23 cellular contexts compared by ENCODE assay signal in the genomic region with DNA sequence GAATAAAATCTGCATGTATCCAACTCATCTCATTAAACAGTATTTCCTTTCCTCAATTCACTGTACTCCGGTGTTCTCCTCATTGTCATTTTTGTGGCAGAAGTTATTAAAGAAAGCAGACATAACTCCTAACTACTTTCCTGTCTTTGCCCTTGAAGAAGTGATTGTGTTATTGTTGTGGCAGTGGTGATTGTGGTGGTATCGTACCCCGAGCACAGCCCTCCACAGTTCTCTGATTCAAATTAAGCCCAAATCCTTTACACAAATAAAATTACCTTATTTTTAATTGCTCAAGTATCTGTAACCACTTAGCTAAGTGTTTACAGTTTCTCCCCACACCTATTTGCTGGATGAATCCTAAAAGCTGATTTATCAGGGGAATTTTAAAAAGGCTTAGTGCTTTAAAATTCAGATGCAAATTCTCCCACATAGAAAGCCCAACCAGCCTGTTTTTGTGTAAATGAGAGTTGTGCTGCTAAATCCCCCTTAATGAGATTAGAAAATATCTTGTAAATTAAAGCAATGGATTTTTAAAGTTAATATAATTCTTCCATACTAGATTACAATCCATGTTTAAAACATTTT.
DNase-seq lines count a peak whose midpoint lies in the region; ATAC-seq and TF ChIP-seq lines count a peak whose summit lies in the region.
"Had no signal": no experiment of that assay in that cellular context is flagged by ENCODE, and none has a peak within 500 bp of the region (broad histone marks: within the 10 kb centered on the region; RNA-seq: fewer than 3 reads in every experiment).

No MANE protein-coding gene starts in this region.

- H3K36me3 Mint-ChIP-seq in WTC11 = no peaks in the 10 kb centered on the region
- H3K36me3 Mint-ChIP-seq in HFFc6 (ENCODE audit: low read depth) = no peaks in the 10 kb centered on the region
- H3K36me3 Mint-ChIP-seq: CD4-positive, CD25-positive, alpha-beta regulatory T cell had no signal

- ATAC-seq in WTC11 = peak; percentile 60
- ATAC-seq: GM12878 had no signal

- H3K4me3 ChIP-seq in A673 (ENCODE audit: low read depth, low read length, poor library complexity, severe bottlenecking) = no peak overlapping the region
- H3K4me3 ChIP-seq in HAP-1 = no peak overlapping the region
- peak overlapping the region; percentile 44 for H3K4me3 ChIP-seq in iPS-20b (ENCODE audit: low read length)
- no peak overlapping the region for H3K4me3 ChIP-seq in osteoblast (ENCODE audit: insufficient read depth, low read length)
- H3K4me3 ChIP-seq: GM12878, PC-9 had no signal

- H3K27ac Mint-ChIP-seq in WTC11 (peak overlapping the region; percentile 97), HFFc6 (no peak overlapping the region)
- H3K27ac Mint-ChIP-seq: CD4-positive, CD25-positive, alpha-beta regulatory T cell had no signal

- TF ChIP-seq CTCF in A673 (conservative IDR thresholded peaks at IDR 0.05; ENCODE audit: low read depth, low read length) (no peak), WTC11 (IDR thresholded peaks at IDR 0.05) (no peak), HFFc6 (IDR thresholded peaks at IDR 0.05) (no peak), osteoblast (IDR thresholded peaks at IDR 0.05; ENCODE audit: extremely low read depth, low read depth, low read length) (no peak)

- no peak overlapping the region for H3K27ac ChIP-seq in A673 (ENCODE audit: low read depth, low read length, poor library complexity, severe bottlenecking)
- H3K27ac ChIP-seq in iPS-20b (ENCODE audit: low read length) = peak overlapping the region; percentile 23
- no peak overlapping the region for H3K27ac ChIP-seq in osteoblast (ENCODE audit: low read depth, low read length)
- H3K27ac ChIP-seq: PC-9, RWPE1 had no signal

- H2AFZ ChIP-seq in osteoblast (ENCODE audit: low read length) = no peak overlapping the region
- H2AFZ ChIP-seq: PC-9 had no signal

- DNase-seq in A673 (ENCODE audit: low spot score) = peak; percentile 33
- peak; percentile 59 to 99 for DNase-seq in HAP-1 (ENCODE audit: low spot score in 2 of 2)
- no peak for DNase-seq in WTC11 (ENCODE audit: low spot score)
- no peak for DNase-seq in HFFc6
- DNase-seq in osteoblast (ENCODE audit: insufficient read length, low spot score, missing footprints) = no peak
- no peak for DNase-seq in G401 (ENCODE audit: low spot score)
- no peak for DNase-seq in NCI-H2227 (lab: John Stamatoyannopoulos, UW; ENCODE audit: unreplicated experiment)
- DNase-seq: 8988T; BE2C; CD4-positive, CD25-positive, alpha-beta regulatory T cell; COR-L47; DMS153; GOT3; IMR-90; Karpas-422; NCI-H1436 treated with DMSO at 0.1 percent for 48 hours; NCI-H2029 treated with DMSO at 0.1 percent for 48 hours; NCI-H2171 treated with DMSO at 0.1 percent for 48 hours; PC-9; SIG-M5 had no signal

- in situ Hi-C loops in HAP-1 (cut with MboI; ENCODE audit: low sequenced_read_pairs) (no loop called here), G401 (cut with HindIII; ENCODE audit: low sequenced_read_pairs) (no loop called here)

- peaks cover 28% of the 10 kb centered on the region for H3K4me1 Mint-ChIP-seq in WTC11
- no peaks in the 10 kb centered on the region for H3K4me1 Mint-ChIP-seq in HFFc6 (ENCODE audit: low read depth)
- H3K4me1 Mint-ChIP-seq: CD4-positive, CD25-positive, alpha-beta regulatory T cell had no signal

- H3K79me2 ChIP-seq in osteoblast (ENCODE audit: insufficient read depth, low read length) = no peaks in the 10 kb centered on the region

- H3K27me3 Mint-ChIP-seq in WTC11 (ENCODE audit: low read depth) = no peaks in the 10 kb centered on the region
- no peaks in the 10 kb centered on the region for H3K27me3 Mint-ChIP-seq in HFFc6 (ENCODE audit: insufficient read depth)
- H3K27me3 Mint-ChIP-seq: CD4-positive, CD25-positive, alpha-beta regulatory T cell had no signal

- H3K36me3 ChIP-seq in A673 (ENCODE audit: insufficient read depth, low read length, poor library complexity, severe bottlenecking) (no peaks in the 10 kb centered on the region), HAP-1 (replicated peaks) (no peaks in the 10 kb centered on the region), iPS-20b (ENCODE audit: insufficient read depth, low read depth, low read length) (no peaks in the 10 kb centered on the region), osteoblast (ENCODE audit: insufficient read depth, low read length) (no peaks in the 10 kb centered on the region)
- H3K36me3 ChIP-seq: BE2C had no signal

- no peak overlapping the region for H3K4me2 ChIP-seq in osteoblast (ENCODE audit: insufficient read depth, low read length)
- H3K4me2 ChIP-seq: PC-9 had no signal

- H3K9me3 Mint-ChIP-seq in WTC11 (0 out of 2 replicates have a peak, but pooled peaks cover 5% of the 10 kb centered on the region), HFFc6 (no peaks in the 10 kb centered on the region)

- H3K9me3 ChIP-seq in A673 (ENCODE audit: low read depth, low read length, poor library complexity, severe bottlenecking) (no peaks in the 10 kb centered on the region), HAP-1 (no peaks in the 10 kb centered on the region), iPS-20b (ENCODE audit: insufficient read depth, low read depth, low read length) (no peaks in the 10 kb centered on the region), osteoblast (ENCODE audit: low read depth, low read length) (no peaks in the 10 kb centered on the region)
- H3K9me3 ChIP-seq: BE2C had no signal

- H3K4me1 ChIP-seq in A673 (ENCODE audit: insufficient read depth, low read length, poor library complexity, severe bottlenecking) (peaks cover 13% of the 10 kb centered on the region), HAP-1 (peaks cover 39% of the 10 kb centered on the region), iPS-20b (ENCODE audit: insufficient read depth, low read length) (peaks cover 22% of the 10 kb centered on the region; the same call in 1 of the 2 replicates), osteoblast (ENCODE audit: insufficient read depth, low read length) (no peaks in the 10 kb centered on the region)
- H3K4me1 ChIP-seq: BE2C had no signal

- peak overlapping the region; percentile 55; the same call in 1 of the 2 replicates for H3K9ac ChIP-seq in iPS-20b (ENCODE audit: low read depth, low read length)

- POLR2A ChIA-PET in A673 (lab: Charles Lee; ENCODE audit: low non-redundant PET) = interaction anchor here (0.6 kb wide), 1 partner anchor 29 kb away, joined by 3 read pairs; no protein-coding TSS in a partner anchor
- POLR2A ChIA-PET in WTC11 (lab: Charles Lee) = no interaction called here

- no peaks in the 10 kb centered on the region for H4K20me1 ChIP-seq in osteoblast (ENCODE audit: insufficient read depth, low read length)

- intact Hi-C loops in A673 (cut with micrococcal nuclease; ENCODE audit: unreplicated experiment) = no loop called here

- CTCF ChIA-PET in A673 (lab: Charles Lee) = no interaction called here
- CTCF ChIA-PET in WTC11 (lab: Charles Lee) = interaction anchor here (2.3 kb wide), 1 partner anchor 15 kb away, joined by 10 read pairs; no protein-coding TSS in a partner anchor

- no peaks in the 10 kb centered on the region for H3K27me3 ChIP-seq in A673 (replicated peaks; ENCODE audit: insufficient read depth, low read depth, low read length, poor library complexity)
- no peaks in the 10 kb centered on the region for H3K27me3 ChIP-seq in HAP-1 (ENCODE audit: low read depth)
- H3K27me3 ChIP-seq in iPS-20b (ENCODE audit: insufficient read depth, low read length) = no peaks in the 10 kb centered on the region
- H3K27me3 ChIP-seq in osteoblast (ENCODE audit: insufficient read depth, low read length) = no peaks in the 10 kb centered on the region
- H3K27me3 ChIP-seq: BE2C had no signal

- H3K4me3 Mint-ChIP-seq in WTC11 (peak overlapping the region; percentile 41), HFFc6 (no peak overlapping the region)
- H3K4me3 Mint-ChIP-seq: CD4-positive, CD25-positive, alpha-beta regulatory T cell had no signal

- BruUV-seq in A673 (replicated peaks; lab: Mats Ljungman, UMichigan) = no TSS peak

TF ChIP-seq in WTC11, 78 proteins besides CTCF, POLR2A, EP300 and RAD21 (continues in another document):
- TF ChIP-seq EMX1 (CRISPR knock-in tag; IDR thresholded peaks at IDR 0.05) (no peak), MYBL2 (CRISPR knock-in tag; IDR thresholded peaks at IDR 0.05) (no peak), JUN (CRISPR knock-in tag; IDR thresholded peaks at IDR 0.05) (no peak), ZNF121 (CRISPR knock-in tag; IDR thresholded peaks at IDR 0.05) (no peak), ZNF138 (CRISPR knock-in tag; conservative IDR thresholded peaks at IDR 0.05) (no peak), NR1H2 (CRISPR knock-in tag; IDR thresholded peaks at IDR 0.05) (no peak), CBFB (CRISPR knock-in tag; IDR thresholded peaks at IDR 0.05; ENCODE audit: low read depth) (no peak)
- TF ChIP-seq, protein P1, sequence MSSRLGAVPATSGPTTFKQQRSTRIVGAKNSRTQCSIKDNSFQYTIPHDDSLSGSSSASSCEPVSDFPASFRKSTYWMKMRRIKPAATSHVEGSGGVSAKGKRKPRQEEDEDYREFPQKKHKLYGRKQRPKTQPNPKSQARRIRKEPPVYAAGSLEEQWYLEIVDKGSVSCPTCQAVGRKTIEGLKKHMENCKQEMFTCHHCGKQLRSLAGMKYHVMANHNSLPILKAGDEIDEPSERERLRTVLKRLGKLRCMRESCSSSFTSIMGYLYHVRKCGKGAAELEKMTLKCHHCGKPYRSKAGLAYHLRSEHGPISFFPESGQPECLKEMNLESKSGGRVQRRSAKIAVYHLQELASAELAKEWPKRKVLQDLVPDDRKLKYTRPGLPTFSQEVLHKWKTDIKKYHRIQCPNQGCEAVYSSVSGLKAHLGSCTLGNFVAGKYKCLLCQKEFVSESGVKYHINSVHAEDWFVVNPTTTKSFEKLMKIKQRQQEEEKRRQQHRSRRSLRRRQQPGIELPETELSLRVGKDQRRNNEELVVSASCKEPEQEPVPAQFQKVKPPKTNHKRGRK (CRISPR knock-in tag; IDR thresholded peaks at IDR 0.05; ENCODE audit: borderline replicate concordance) = no peak
- TF ChIP-seq, protein P2, sequence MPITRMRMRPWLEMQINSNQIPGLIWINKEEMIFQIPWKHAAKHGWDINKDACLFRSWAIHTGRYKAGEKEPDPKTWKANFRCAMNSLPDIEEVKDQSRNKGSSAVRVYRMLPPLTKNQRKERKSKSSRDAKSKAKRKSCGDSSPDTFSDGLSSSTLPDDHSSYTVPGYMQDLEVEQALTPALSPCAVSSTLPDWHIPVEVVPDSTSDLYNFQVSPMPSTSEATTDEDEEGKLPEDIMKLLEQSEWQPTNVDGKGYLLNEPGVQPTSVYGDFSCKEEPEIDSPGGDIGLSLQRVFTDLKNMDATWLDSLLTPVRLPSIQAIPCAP (CRISPR knock-in tag; IDR thresholded peaks at IDR 0.05) = no peak
- TF ChIP-seq, protein P3, sequence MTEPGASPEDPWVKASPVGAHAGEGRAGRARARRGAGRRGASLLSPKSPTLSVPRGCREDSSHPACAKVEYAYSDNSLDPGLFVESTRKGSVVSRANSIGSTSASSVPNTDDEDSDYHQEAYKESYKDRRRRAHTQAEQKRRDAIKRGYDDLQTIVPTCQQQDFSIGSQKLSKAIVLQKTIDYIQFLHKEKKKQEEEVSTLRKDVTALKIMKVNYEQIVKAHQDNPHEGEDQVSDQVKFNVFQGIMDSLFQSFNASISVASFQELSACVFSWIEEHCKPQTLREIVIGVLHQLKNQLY (CRISPR knock-in tag; IDR thresholded peaks at IDR 0.05) = no peak

Comparison
In these comparisons a context has a peak if more than half of its experiments do, and no peak if none do; other contexts are left out.
1. DNase-seq: peak in A673 (single experiment) and HAP-1 (2 of 2); none in WTC11 (single experiment), HFFc6 (single experiment), osteoblast (single experiment), G401 (single experiment) and NCI-H2227 (single experiment).